Comparison of ENCODE assay signal across 14 cellular contexts in the genomic region with DNA sequence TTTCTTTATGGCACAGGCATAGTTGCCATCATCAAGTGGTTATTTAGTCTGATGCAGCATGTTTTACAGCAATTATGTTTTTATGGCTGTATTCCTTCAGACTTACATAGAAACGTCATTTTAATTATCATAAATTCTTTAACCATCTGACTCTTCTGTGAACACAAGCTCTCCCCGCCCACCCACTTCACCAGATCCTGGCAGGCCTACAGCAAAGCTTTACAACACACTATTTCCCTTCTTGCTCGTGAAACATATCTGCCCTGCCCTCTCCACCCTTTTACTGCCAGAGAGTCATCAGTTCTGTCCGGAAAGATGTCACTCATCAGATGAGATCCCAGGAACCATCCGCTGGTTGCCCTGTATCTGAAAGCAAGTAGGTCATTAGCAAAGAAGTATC.
"Had no signal": no experiment of that assay in that cellular context is flagged by ENCODE, and none has a peak within 500 bp of the region (broad histone marks: within the 10 kb centered on the region; RNA-seq: fewer than 3 reads in every experiment).

No MANE protein-coding gene starts in this region.

- H3K9me3 Mint-ChIP-seq: immature natural killer cell; naive thymus-derived CD8-positive, alpha-beta T cell; T-helper 1 cell treated with Interleukin-12 subunit alpha and Interleukin-12 subunit beta and Interleukin-4 antibody, amounts not matched to agents 30 μg/mL and 1 μg/mL, for 36 hours had no signal

- ATAC-seq: left cardiac atrium; naive thymus-derived CD8-positive, alpha-beta T cell had no signal

- H3K4me1 Mint-ChIP-seq: immature natural killer cell; naive thymus-derived CD8-positive, alpha-beta T cell had no signal

- H3K27me3 Mint-ChIP-seq: naive thymus-derived CD8-positive, alpha-beta T cell had no signal

- H3K36me3 ChIP-seq: adrenal gland, brain microvascular endothelial cell, thyroid gland had no signal

- H3K9me3 ChIP-seq: adrenal gland, thyroid gland had no signal

- H3K27ac Mint-ChIP-seq: immature natural killer cell; naive thymus-derived CD8-positive, alpha-beta T cell; T-helper 1 cell treated with Interleukin-12 subunit alpha and Interleukin-12 subunit beta and Interleukin-4 antibody, amounts not matched to agents 30 μg/mL and 1 μg/mL, for 36 hours had no signal

- H3K4me1 ChIP-seq: adrenal gland, thyroid gland had no signal

- DNase-seq: activated CD4-positive, alpha-beta T cell treated with anti-CD3 and anti-CD28 coated beads for 4 hours; activated naive CD4-positive, alpha-beta T cell treated with anti-CD3 and anti-CD28 coated beads, Interleukin-2, amount 50 U/mL, for 16 hours; adrenal gland; brain microvascular endothelial cell; dermis blood vessel endothelial cell; erythroblast; immature natural killer cell; left cardiac atrium; midbrain; naive thymus-derived CD8-positive, alpha-beta T cell; occipital lobe; thyroid gland had no signal

- H3K27ac ChIP-seq: adrenal gland, brain microvascular endothelial cell, thyroid gland had no signal

- H3K4me3 ChIP-seq: adrenal gland, lung, thyroid gland had no signal

- H3K36me3 Mint-ChIP-seq: immature natural killer cell; naive thymus-derived CD8-positive, alpha-beta T cell had no signal

- H3K4me3 Mint-ChIP-seq: immature natural killer cell; naive thymus-derived CD8-positive, alpha-beta T cell; T-helper 1 cell treated with Interleukin-12 subunit alpha and Interleukin-12 subunit beta and Interleukin-4 antibody, amounts not matched to agents 30 μg/mL and 1 μg/mL, for 36 hours had no signal

- H3K27me3 ChIP-seq: brain microvascular endothelial cell, thyroid gland had no signal
